Comparison of ENCODE assay signal across 1 cellular context in the genomic region with DNA sequence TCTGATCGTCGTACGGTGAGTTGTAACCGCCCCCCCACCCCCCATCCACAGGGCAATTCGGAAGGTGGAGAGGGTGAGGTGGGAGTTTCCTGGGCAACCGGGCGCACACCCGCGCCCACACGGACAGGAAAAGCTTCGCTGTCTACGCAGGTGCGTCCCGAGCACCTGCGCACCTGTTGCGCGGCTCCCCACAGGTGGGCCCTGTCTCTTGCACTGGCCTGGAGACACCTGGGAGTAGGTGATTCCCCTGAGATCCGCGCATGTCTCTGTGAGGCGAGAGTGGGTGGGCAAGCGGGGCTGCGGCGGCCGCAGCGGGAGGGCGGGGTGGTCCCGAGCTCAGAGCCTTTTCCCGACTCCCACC.
TF ChIP-seq lines count a peak whose summit lies in the region.

No MANE protein-coding gene starts in this region.

TF ChIP-seq in WTC11, 78 proteins besides CTCF, POLR2A, EP300 and RAD21 (continued from another document):
- TF ChIP-seq ZNF232 (CRISPR knock-in tag; IDR thresholded peaks at IDR 0.05): 0 out of 2 replicates have a peak, but pooled peaks have one; percentile 31
